14 cellular contexts compared by ENCODE assay signal in the genomic region with DNA sequence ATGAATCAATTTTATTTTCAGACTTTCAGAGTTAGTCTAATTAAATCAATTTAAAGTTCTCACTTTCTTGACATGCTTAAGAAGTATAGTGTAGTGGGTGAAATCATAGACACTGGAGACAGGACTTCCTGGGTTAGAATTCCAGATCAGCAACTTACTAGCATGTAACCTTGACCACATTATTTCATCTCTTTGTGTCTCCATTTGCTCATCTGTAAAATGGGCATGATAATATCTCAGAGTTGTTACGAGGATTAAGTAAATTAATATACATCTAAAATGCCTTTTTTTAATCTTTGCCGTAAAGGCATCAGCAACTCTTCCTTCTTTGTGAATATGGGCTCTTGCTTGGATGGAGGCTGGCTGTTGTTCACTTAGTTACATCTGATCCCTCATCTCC. TPM values are rescaled to one million over a fixed set of nuclear protein-coding genes. Genes with fewer than 3 reads are reported as not detected.
DNase-seq lines count a peak whose midpoint lies in the region; ATAC-seq and TF ChIP-seq lines count a peak whose summit lies in the region.
"Had no signal": no experiment of that assay in that cellular context is flagged by ENCODE, and none has a peak within 500 bp of the region (broad histone marks: within the 10 kb centered on the region; RNA-seq: fewer than 3 reads in every experiment).

No MANE protein-coding gene starts in this region.

- H3K4me1 ChIP-seq in DND-41 (ENCODE audit: insufficient read depth, low read length), result peaks cover 26% of the 10 kb centered on the region

- intact Hi-C loops in activated T-helper 1 cell treated with anti-CD3 and anti-CD28 coated beads, Interleukin-12 subunit alpha, Interleukin-12 subunit beta, Interleukin-2, Interleukin-4 antibody, amounts not matched to agents 30 ng/mL and 10 ng/mL and 1 ng/mL, durations not matched to agents 14 hours and 24 hours and 36 hours (cut with micrococcal nuclease), result loop anchor here (5.0 to 10.0 kb wide), 3 partner anchors 235 to 1693 kb away; a partner anchor contains a TSS
- intact Hi-C loops in natural killer cell (cut with micrococcal nuclease), result no loop called here
- intact Hi-C loops in dorsolateral prefrontal cortex (cut with DNase I), result loop anchor here (5.0 to 10.0 kb wide), 2 partner anchors 70 to 73 kb away; no protein-coding TSS in a partner anchor

- no peaks in the 10 kb centered on the region for H3K27me3 Mint-ChIP-seq in T-helper 1 cell treated with Interleukin-12 subunit alpha and Interleukin-12 subunit beta and Interleukin-4 antibody, amounts not matched to agents 30 μg/mL and 1 μg/mL, for 36 hours (ENCODE audit: low read depth)
- peaks cover 4% of the 10 kb centered on the region for H3K27me3 Mint-ChIP-seq in activated T-helper 1 cell treated with anti-CD3 and anti-CD28 coated beads, Interleukin-12 subunit alpha, Interleukin-12 subunit beta, Interleukin-2, Interleukin-4 antibody, amounts not matched to agents 30 ng/mL and 10 ng/mL and 1 ng/mL, durations not matched to agents 14 hours and 24 hours and 36 hours (ENCODE audit: insufficient read depth)
- H3K27me3 Mint-ChIP-seq in natural killer cell (ENCODE audit: low read depth in 2 of 2), result peaks cover 3 to 20% of the 10 kb centered on the region in 2 donors

- H3K4me3 Mint-ChIP-seq in T-helper 1 cell treated with Interleukin-12 subunit alpha and Interleukin-12 subunit beta and Interleukin-4 antibody, amounts not matched to agents 30 μg/mL and 1 μg/mL, for 36 hours, result peak overlapping the region; percentile 95
- H3K4me3 Mint-ChIP-seq in activated T-helper 1 cell treated with anti-CD3 and anti-CD28 coated beads, Interleukin-12 subunit alpha, Interleukin-12 subunit beta, Interleukin-2, Interleukin-4 antibody, amounts not matched to agents 30 ng/mL and 10 ng/mL and 1 ng/mL, durations not matched to agents 14 hours and 24 hours and 36 hours, result peak overlapping the region; percentile 59
- peak overlapping the region; percentile 68 for H3K4me3 Mint-ChIP-seq in natural killer cell

- peaks cover 4% of the 10 kb centered on the region for H3K36me3 Mint-ChIP-seq in T-helper 1 cell treated with Interleukin-12 subunit alpha and Interleukin-12 subunit beta and Interleukin-4 antibody, amounts not matched to agents 30 μg/mL and 1 μg/mL, for 36 hours (ENCODE audit: low read depth)
- no peaks in the 10 kb centered on the region for H3K36me3 Mint-ChIP-seq in activated T-helper 1 cell treated with anti-CD3 and anti-CD28 coated beads, Interleukin-12 subunit alpha, Interleukin-12 subunit beta, Interleukin-2, Interleukin-4 antibody, amounts not matched to agents 30 ng/mL and 10 ng/mL and 1 ng/mL, durations not matched to agents 14 hours and 24 hours and 36 hours (ENCODE audit: low read depth)
- no peaks in the 10 kb centered on the region for H3K36me3 Mint-ChIP-seq in natural killer cell

- peaks cover 37% of the 10 kb centered on the region for H3K79me2 ChIP-seq in DND-41 (ENCODE audit: insufficient read depth, low read length)

- no peaks in the 10 kb centered on the region for H3K9me3 Mint-ChIP-seq in T-helper 1 cell treated with Interleukin-12 subunit alpha and Interleukin-12 subunit beta and Interleukin-4 antibody, amounts not matched to agents 30 μg/mL and 1 μg/mL, for 36 hours
- no peaks in the 10 kb centered on the region for H3K9me3 Mint-ChIP-seq in activated T-helper 1 cell treated with anti-CD3 and anti-CD28 coated beads, Interleukin-12 subunit alpha, Interleukin-12 subunit beta, Interleukin-2, Interleukin-4 antibody, amounts not matched to agents 30 ng/mL and 10 ng/mL and 1 ng/mL, durations not matched to agents 14 hours and 24 hours and 36 hours
- no peaks in the 10 kb centered on the region for H3K9me3 Mint-ChIP-seq in natural killer cell

- peaks cover 21% of the 10 kb centered on the region for H3K4me1 Mint-ChIP-seq in T-helper 1 cell treated with Interleukin-12 subunit alpha and Interleukin-12 subunit beta and Interleukin-4 antibody, amounts not matched to agents 30 μg/mL and 1 μg/mL, for 36 hours (ENCODE audit: low read depth)
- peaks cover 31% of the 10 kb centered on the region for H3K4me1 Mint-ChIP-seq in activated T-helper 1 cell treated with anti-CD3 and anti-CD28 coated beads, Interleukin-12 subunit alpha, Interleukin-12 subunit beta, Interleukin-2, Interleukin-4 antibody, amounts not matched to agents 30 ng/mL and 10 ng/mL and 1 ng/mL, durations not matched to agents 14 hours and 24 hours and 36 hours (ENCODE audit: low read depth)
- H3K4me1 Mint-ChIP-seq in natural killer cell, result peaks cover 30 to 31% of the 10 kb centered on the region in 2 donors

- no peak for TF ChIP-seq CTCF in DND-41 (IDR thresholded peaks at IDR 0.05; ENCODE audit: borderline replicate concordance, extremely low read depth, low read length, poor library complexity, severe bottlenecking)
- no peak for TF ChIP-seq CTCF in natural killer cell (IDR thresholded peaks at IDR 0.05)
- TF ChIP-seq CTCF in dorsolateral prefrontal cortex (IDR thresholded peaks at IDR 0.05 in 54 of 56, conservative IDR thresholded peaks at IDR 0.05 in 2 of 56; ENCODE audit: low read depth in 1 of 56, partially characterized antibody in 56 of 56), result no peak

- peak overlapping the region; percentile 70; the same call in 1 of the 2 replicates for H3K4me2 ChIP-seq in DND-41 (ENCODE audit: insufficient read depth, low read length)

- no peak overlapping the region for H3K9ac ChIP-seq in DND-41 (ENCODE audit: low read depth, low read length)

- H3K36me3 ChIP-seq in DND-41 (ENCODE audit: insufficient read depth, low read length), result peaks cover 10% of the 10 kb centered on the region
- H3K36me3 ChIP-seq: adrenal gland had no signal

- ATAC-seq in DND-41 (ENCODE audit: insufficient read depth, low read depth), result no peak
- no peak for ATAC-seq in natural killer cell

- peaks cover 7% of the 10 kb centered on the region; the same call in 1 of the 2 replicates for H4K20me1 ChIP-seq in DND-41 (ENCODE audit: insufficient read depth, low read length)

- no peaks in the 10 kb centered on the region for H3K9me3 ChIP-seq in DND-41 (ENCODE audit: insufficient read depth, low read length, severe bottlenecking)
- H3K9me3 ChIP-seq: adrenal gland, esophagus muscularis mucosa had no signal

- H3K4me3 ChIP-seq in DND-41 (ENCODE audit: low read depth in 1 of 2, low read length in 2 of 2) (no peak overlapping the region), dorsolateral prefrontal cortex (no peak overlapping the region)

- H2AFZ ChIP-seq in DND-41 (ENCODE audit: low read depth, low read length), result peak overlapping the region; percentile 76

- DNase-seq in T-helper 1 cell, result no peak
- no peak for DNase-seq in DND-41
- no peak for DNase-seq in activated T-helper 1 cell treated with anti-CD3 and anti-CD28 coated beads, Interleukin-12 subunit alpha, Interleukin-12 subunit beta, Interleukin-2, Interleukin-4 antibody, amounts not matched to agents 30 ng/mL and 10 ng/mL and 1 ng/mL, durations not matched to agents 14 hours and 24 hours and 36 hours (ENCODE audit: low spot score)
- no peak for DNase-seq in natural killer cell
- no peak for DNase-seq in dorsolateral prefrontal cortex
- DNase-seq in stimulated activated CD8-positive, alpha-beta memory T cell treated with anti-CD3 and anti-CD28 coated beads, Interleukin-4, amount 100 ng/mL, for 48 hours, result no peak
- DNase-seq in NCI-H146 (lab: John Stamatoyannopoulos, UW), result no peak
- DNase-seq: adrenal gland, COR-L47, NCI-H1092 treated with DMSO at 0.1 percent for 48 hours, NCI-H226, SW 1271 had no signal

- H3K27ac Mint-ChIP-seq in T-helper 1 cell treated with Interleukin-12 subunit alpha and Interleukin-12 subunit beta and Interleukin-4 antibody, amounts not matched to agents 30 μg/mL and 1 μg/mL, for 36 hours, result peak overlapping the region; percentile 69
- no peak overlapping the region for H3K27ac Mint-ChIP-seq in activated T-helper 1 cell treated with anti-CD3 and anti-CD28 coated beads, Interleukin-12 subunit alpha, Interleukin-12 subunit beta, Interleukin-2, Interleukin-4 antibody, amounts not matched to agents 30 ng/mL and 10 ng/mL and 1 ng/mL, durations not matched to agents 14 hours and 24 hours and 36 hours
- peak overlapping the region in 1 of 2 donors; percentile 97 for H3K27ac Mint-ChIP-seq in natural killer cell

- H3K27me3 ChIP-seq in DND-41 (ENCODE audit: insufficient read depth, low read length, poor library complexity), result no peaks in the 10 kb centered on the region
- no peaks in the 10 kb centered on the region for H3K27me3 ChIP-seq in dorsolateral prefrontal cortex
- H3K27me3 ChIP-seq: adrenal gland, esophagus muscularis mucosa had no signal

- H3K27ac ChIP-seq in DND-41 (ENCODE audit: low read length) (no peak overlapping the region), dorsolateral prefrontal cortex (no peak overlapping the region)

RNA-seq across cellular contexts. Expression of a gene that starts 1.3 kb away (rescaled TPM):
- total RNA-seq in activated T-helper 1 cell treated with anti-CD3 and anti-CD28 coated beads, Interleukin-12 subunit alpha, Interleukin-12 subunit beta, Interleukin-2, Interleukin-4 antibody, amounts not matched to agents 30 ng/mL and 10 ng/mL and 1 ng/mL, durations not matched to agents 14 hours and 24 hours and 36 hours, result 94.9 and 105 TPM in 2 replicates
- total RNA-seq in natural killer cell (10 to 100 TPM; 28.7 to 46.9 (median 37.2) TPM), dorsolateral prefrontal cortex (10 to 100 TPM; 37.3 to 95.8 (median 66.5) TPM)
